In genomic region chr3:64995857-64996564, GRCh38 we compare ENCODE assay signal across 2 cellular contexts.
A peak's percentile ranks its signal among the peaks of the same experiment; 100 is the strongest.
TF ChIP-seq lines count a peak whose summit lies in the region.

No MANE protein-coding gene starts in this region.

TF ChIP-seq in GM23338, 12 proteins besides CTCF, POLR2A, EP300 and RAD21 (continued from another document):
- TF ChIP-seq ZNF462 (CRISPR knock-in tag; IDR thresholded peaks at IDR 0.05) = no peak
- TF ChIP-seq REST (IDR thresholded peaks at IDR 0.05; ENCODE audit: unreplicated experiment) = no peak
- TF ChIP-seq NANOG (IDR thresholded peaks at IDR 0.05; ENCODE audit: borderline replicate concordance) = no peak
- TF ChIP-seq EZH2 (IDR thresholded peaks at IDR 0.05; ENCODE audit: low read depth, unreplicated experiment) = no peak
- TF ChIP-seq ZNF331 (CRISPR knock-in tag; IDR thresholded peaks at IDR 0.05; ENCODE audit: low read depth) = no peak
- TF ChIP-seq ZNF114 (CRISPR knock-in tag; IDR thresholded peaks at IDR 0.05) = no peak

TF ChIP-seq in K562, 482 proteins besides CTCF, POLR2A, EP300 and RAD21:
- TF ChIP-seq MGA (IDR thresholded peaks at IDR 0.05) (0 out of 2 replicates have a peak, but pooled peaks have one; percentile 14), NCOA4 (IDR thresholded peaks at IDR 0.05; ENCODE audit: partially characterized antibody) (no peak), SPI1 (IDR thresholded peaks at IDR 0.05; ENCODE audit: borderline replicate concordance, low read depth, low read length) (peak; percentile 65; the same call in 1 of the 2 replicates)
